Comparison of ENCODE assay signal across 16 cellular contexts in the genomic region with DNA sequence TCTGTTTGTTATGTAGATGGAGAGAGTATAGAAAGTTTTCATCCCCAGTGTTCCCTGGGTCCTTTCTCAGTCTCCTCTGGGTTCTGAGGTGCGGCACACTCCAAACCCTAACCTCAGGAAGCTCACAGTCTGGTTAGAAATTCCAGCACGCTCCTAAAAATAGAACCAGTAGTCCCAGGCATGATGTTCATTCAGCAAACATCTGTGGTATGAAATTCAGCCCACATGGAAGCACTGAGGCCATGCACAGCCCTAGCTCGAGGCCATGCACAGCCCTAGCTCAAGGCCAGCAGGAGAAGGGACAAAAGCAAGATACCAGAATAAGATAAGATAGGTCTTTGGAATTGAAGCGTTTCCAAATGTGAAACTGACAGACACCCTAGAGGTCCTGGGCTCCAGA.
DNase-seq lines count a peak whose midpoint lies in the region; ATAC-seq, FAIRE-seq and TF ChIP-seq lines count a peak whose summit lies in the region.
"Had no signal": no experiment of that assay in that cellular context is flagged by ENCODE, and none has a peak within 500 bp of the region (broad histone marks: within the 10 kb centered on the region; RNA-seq: fewer than 3 reads in every experiment).

No MANE protein-coding gene starts in this region.

- DNase-seq in A549 (ENCODE audit: low read depth in 1 of 2, low spot score in 1 of 2) (peak in 1 of 2 experiments; percentile 19), HFF-Myc (ENCODE audit: extremely low read depth, low read depth) (peak; percentile 84), astrocyte of the hippocampus (ENCODE audit: low read depth, low spot score) (peak; percentile 68), left ventricle myocardium inferior (no peak), erythroblast (lab: John Stamatoyannopoulos, UW) (no peak)
- no peak for DNase-seq in activated naive CD4-positive, alpha-beta T cell treated with Interleukin-2 at 50 U/mL for 16 hours
- DNase-seq: activated naive CD8-positive, alpha-beta T cell treated with anti-CD3 and anti-CD28 coated beads, Interleukin-2, amount 10 ng/mL, durations not matched to agents 7 days and 5 days; DMS79; hypothalamus; pancreas; SIG-M5; stimulated activated CD4-positive, alpha-beta T cell treated with anti-CD3 and anti-CD28 coated beads, Interleukin-2, amount 100 ng/mL, for 24 hours had no signal

- ATAC-seq in A549 (peak in 1 of 2 experiments; percentile 74; a peak in 3 of 6 replicates), GM21786 (IDR thresholded peaks at IDR 0.05; ENCODE audit: unreplicated experiment) (no peak), HG02759 (IDR thresholded peaks at IDR 0.05; ENCODE audit: unreplicated experiment) (no peak)

- 0 out of 6 replicates have a peak overlapping the region, but pooled peaks of 1 of the 2 experiments have one; percentile 3 for H3K27ac ChIP-seq in A549
- H3K27ac ChIP-seq in left ventricle myocardium inferior (replicated peaks): peak overlapping the region; percentile 34
- H3K27ac ChIP-seq: pancreas, VCaP had no signal

- no peaks in the 10 kb centered on the region for H3K9me3 ChIP-seq in A549
- H3K9me3 ChIP-seq in left ventricle myocardium inferior (replicated peaks): no peaks in the 10 kb centered on the region
- H3K9me3 ChIP-seq: HAP-1, pancreas had no signal

- FAIRE-seq in A549 (lab: Jason Lieb, UNC): no peak
- FAIRE-seq: pancreas had no signal

- H3K4me3 ChIP-seq in A549: no peak overlapping the region
- no peak overlapping the region for H3K4me3 ChIP-seq in HFF-Myc (replicated peaks; ENCODE audit: low read depth, low read length)
- H3K4me3 ChIP-seq in left ventricle myocardium inferior: no peak overlapping the region
- H3K4me3 ChIP-seq: HAP-1, pancreas had no signal

- TF ChIP-seq CTCF in A549 (IDR thresholded peaks at IDR 0.05): no peak
- no peak for TF ChIP-seq CTCF in HFF-Myc (IDR thresholded peaks at IDR 0.05; ENCODE audit: low read depth, low read length, missing control alignments)
- TF ChIP-seq CTCF in left ventricle myocardium inferior (IDR thresholded peaks at IDR 0.05; ENCODE audit: borderline replicate concordance): no peak

- TF ChIP-seq EP300 in A549 (IDR thresholded peaks at IDR 0.05): no peak

- no peak for TF ChIP-seq POLR2A in A549 (IDR thresholded peaks at IDR 0.05; ENCODE audit: low read length)
- TF ChIP-seq POLR2A in erythroblast (IDR thresholded peaks at IDR 0.05; ENCODE audit: low read length): no peak

- no peaks in the 10 kb centered on the region for H3K36me3 ChIP-seq in left ventricle myocardium inferior
- H3K36me3 ChIP-seq: HAP-1, pancreas had no signal

- H3K4me2 ChIP-seq in A549: peak overlapping the region; percentile 44; the same call in 2 of the 3 replicates

- POLR2A ChIA-PET in A549 (lab: Yijun Ruan, JAX): no interaction called here

- no peak for TF ChIP-seq RAD21 in A549 (conservative IDR thresholded peaks at IDR 0.05 in 1 of 2, IDR thresholded peaks at IDR 0.05 in 1 of 2)

- CTCF ChIA-PET in A549 (lab: Yijun Ruan, JAX): interaction anchor here (0.9 to 1.5 kb wide), 8 partner anchors 9 to 188 kb away, joined by 3 to 7 read pairs (median 4); a partner anchor contains a TSS

- intact Hi-C loops in left ventricle myocardium inferior (cut with micrococcal nuclease): no loop called here

- WGBS in A549 (ENCODE audit: missing lambda C conversion rate): 69% methylated on average over 4 of the region's 4 CpGs

- peaks cover 14% of the 10 kb centered on the region for H3K4me1 ChIP-seq in A549
- H3K4me1 ChIP-seq in left ventricle myocardium inferior: peaks cover 27% of the 10 kb centered on the region
- H3K4me1 ChIP-seq: HAP-1, pancreas had no signal

- H3K27me3 ChIP-seq in left ventricle myocardium inferior (ENCODE audit: low read depth): no peaks in the 10 kb centered on the region
- H3K27me3 ChIP-seq: pancreas had no signal

TF ChIP-seq in A549, 52 proteins besides CTCF, POLR2A, EP300 and RAD21:
- TF ChIP-seq, protein P1, sequence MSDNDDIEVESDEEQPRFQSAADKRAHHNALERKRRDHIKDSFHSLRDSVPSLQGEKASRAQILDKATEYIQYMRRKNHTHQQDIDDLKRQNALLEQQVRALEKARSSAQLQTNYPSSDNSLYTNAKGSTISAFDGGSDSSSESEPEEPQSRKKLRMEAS (IDR thresholded peaks at IDR 0.05): 0 out of 2 replicates have a peak, but pooled peaks have one; percentile 20
- TF ChIP-seq FOSB (CRISPR knock-in tag; IDR thresholded peaks at IDR 0.05): no peak
- no peak for TF ChIP-seq NPAS2 (CRISPR knock-in tag; IDR thresholded peaks at IDR 0.05; ENCODE audit: borderline replicate concordance)
- no peak for TF ChIP-seq ZSCAN20 (CRISPR knock-in tag; IDR thresholded peaks at IDR 0.05)
- no peak for TF ChIP-seq MAFK (IDR thresholded peaks at IDR 0.05; ENCODE audit: partially characterized antibody)
TF ChIP-seq in A549: peak in this region for 1.

Comparison
In these comparisons a context has a peak if more than half of its experiments do, and no peak if none do; other contexts are left out.
1. DNase-seq: peak in HFF-Myc (single experiment) and astrocyte of the hippocampus (single experiment); none in left ventricle myocardium inferior (single experiment), activated naive CD4-positive, alpha-beta T cell treated with Interleukin-2 at 50 U/mL for 16 hours (single experiment) and erythroblast (0 of 2).